ENCODE assay signal across 22 cellular contexts in the genomic region with DNA sequence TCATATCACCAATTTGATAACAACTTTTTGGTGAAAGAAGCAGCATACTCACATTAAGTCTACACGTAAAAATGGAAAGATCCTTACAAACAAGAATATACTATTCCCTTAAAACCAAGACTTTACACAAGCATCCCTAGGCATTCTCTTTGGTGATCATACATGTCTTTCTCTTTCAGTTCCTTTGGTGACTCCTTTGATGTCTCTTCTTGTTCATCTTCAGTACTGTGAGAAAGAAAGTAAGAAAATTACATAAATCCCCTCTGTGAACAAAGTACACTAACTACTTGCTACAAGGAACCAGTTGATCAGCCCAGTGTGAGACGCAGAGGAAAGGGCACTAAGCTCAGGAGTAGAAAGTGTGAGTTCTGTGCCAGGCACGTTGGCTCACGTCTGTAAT. TPM values are rescaled to one million over a fixed set of nuclear protein-coding genes. Genes with fewer than 3 reads are reported as not detected.
DNase-seq lines count a peak whose midpoint lies in the region; ATAC-seq, FAIRE-seq and TF ChIP-seq lines count a peak whose summit lies in the region.
"Had no signal": no experiment of that assay in that cellular context is flagged by ENCODE, and none has a peak within 500 bp of the region (broad histone marks: within the 10 kb centered on the region; RNA-seq: fewer than 3 reads in every experiment).

No MANE protein-coding gene starts in this region.

- no peak overlapping the region for H3K27ac ChIP-seq in GM12878 (ENCODE audit: control insufficient read depth, insufficient read depth)
- H3K27ac ChIP-seq: BLaER1 treated with 17β-estradiol and CSF1 and Interleukin-3, amounts not matched to agents 10 nM and 100 nM had no signal

- H3K79me2 ChIP-seq in GM12878 (ENCODE audit: control insufficient read depth, insufficient read depth, low read length): no peaks in the 10 kb centered on the region

- DNase-seq in GM10248 (ENCODE audit: extremely low spot score): peak; percentile 31
- DNase-seq in GM20000 (ENCODE audit: low spot score): peak; percentile 17
- DNase-seq in GM12878 (ENCODE audit: low read depth, low spot score): no peak
- DNase-seq in pons (ENCODE audit: low spot score): no peak
- no peak for DNase-seq in dedifferentiated amniotic fluid mesenchymal stem cell (ENCODE audit: extremely low spot score)
- DNase-seq in C1 segment of cervical spinal cord (lab: John Stamatoyannopoulos, UW): no peak
- DNase-seq: 8988T; AML-193; CD4-positive, alpha-beta memory T cell; CD4-positive, CD25-positive, alpha-beta regulatory T cell; CD8-positive, alpha-beta memory T cell; COR-L47; DMS 273 treated with DMSO at 0.1 percent for 48 hours; DMS153; DMS53; DMS79; DND-41; EL; GDM1 had no signal

- ATAC-seq in GM12878 (peak; percentile 60), GM18858 (IDR thresholded peaks at IDR 0.05; ENCODE audit: unreplicated experiment) (no peak)

- in situ Hi-C loops in GM12878 (cut with MboI): no loop called here

- TF ChIP-seq POLR2A in GM12878 (IDR thresholded peaks at IDR 0.05; ENCODE audit: low read depth, low read length): no peak

- H3K4me3 ChIP-seq in GM12878: no peak overlapping the region
- H3K4me3 ChIP-seq: BLaER1 treated with 17β-estradiol and CSF1 and Interleukin-3, amounts not matched to agents 10 nM and 100 nM had no signal

- SMC1A ChIA-PET in GM12878 (lab: Charles Lee; ENCODE audit: uncharacterized antibody, unreplicated experiment): interaction anchor here (1.1 to 2.1 kb wide), 6 partner anchors 9 to 137 kb away, joined by 3 to 6 read pairs (median 5); no protein-coding TSS in a partner anchor

- no peak overlapping the region for H2AFZ ChIP-seq in GM12878 (ENCODE audit: control insufficient read depth, low read depth, low read length)

- intact Hi-C loops in GM12878 (cut with micrococcal nuclease; ENCODE audit: unreplicated experiment): no loop called here

- H3K27me3 ChIP-seq in GM12878 (replicated peaks in 1 of 2; ENCODE audit: control insufficient read depth in 2 of 2, insufficient read depth in 2 of 2, low read length in 1 of 2): no peaks in the 10 kb centered on the region
- H3K27me3 ChIP-seq: BLaER1 treated with 17β-estradiol and CSF1 and Interleukin-3, amounts not matched to agents 10 nM and 100 nM had no signal

- TF ChIP-seq CTCF in GM10248 (IDR thresholded peaks at IDR 0.05; ENCODE audit: control extremely low read depth, extremely low read depth, low read depth, missing control alignments) (no peak), GM20000 (IDR thresholded peaks at IDR 0.05; ENCODE audit: extremely low read depth, missing control alignments) (no peak), GM12878 (IDR thresholded peaks at IDR 0.05 in 2 of 3, conservative IDR thresholded peaks at IDR 0.05 in 1 of 3; ENCODE audit: control insufficient read depth in 2 of 3, extremely low read depth in 1 of 3, insufficient read depth in 1 of 3, low read depth in 3 of 3, low read length in 3 of 3) (no peak)

- peaks cover 11% of the 10 kb centered on the region for H3K4me1 ChIP-seq in GM12878 (ENCODE audit: control insufficient read depth, insufficient read depth, low read length)

- no peaks in the 10 kb centered on the region for H3K36me3 ChIP-seq in GM12878 (ENCODE audit: control insufficient read depth in 2 of 2, insufficient read depth in 2 of 2, low read length in 1 of 2)
- H3K36me3 ChIP-seq: BLaER1 treated with 17β-estradiol and CSF1 and Interleukin-3, amounts not matched to agents 10 nM and 100 nM had no signal

- BruUV-seq in GM12878 (replicated peaks; lab: Mats Ljungman, UMichigan): no TSS peak

- POLR2A ChIA-PET in GM10248 (lab: Yijun Ruan, JAX) (interaction anchor here (0.6 kb wide), 2 partner anchors 28 to 57 kb away, joined by 3 to 4 read pairs; no protein-coding TSS in a partner anchor), GM12878 (lab: Charles Lee) (interaction anchor here (0.6 to 1.1 kb wide), 4 partner anchors 55 to 1253 kb away, joined by 3 to 4 read pairs (median 4); no protein-coding TSS in a partner anchor)

- H3K9me3 ChIP-seq in GM12878 (replicated peaks; ENCODE audit: control insufficient read depth, insufficient read depth, low read length): no peaks in the 10 kb centered on the region
- H3K9me3 ChIP-seq: BLaER1 treated with 17β-estradiol and CSF1 and Interleukin-3, amounts not matched to agents 10 nM and 100 nM had no signal

- CTCF ChIA-PET in GM10248 (lab: Yijun Ruan, JAX) (interaction anchor here (0.8 to 8.8 kb wide), 5 partner anchors 14 to 635 kb away, joined by 3 to 78 read pairs (median 4); no protein-coding TSS in a partner anchor), GM12878 (lab: Yijun Ruan, JAX) (interaction anchor here (0.6 to 2.5 kb wide), 6 partner anchors 12 to 60 kb away, joined by 3 to 14 read pairs (median 4); no protein-coding TSS in a partner anchor)

- H3K9ac ChIP-seq in GM12878 (ENCODE audit: control insufficient read depth, insufficient read depth, low read length): no peak overlapping the region
- H3K9ac ChIP-seq: BLaER1 treated with 17β-estradiol and CSF1 and Interleukin-3, amounts not matched to agents 10 nM and 100 nM had no signal

- 0 out of 4 replicates have a peak, but pooled peaks of 1 of the 2 experiments have one; percentile 15 for TF ChIP-seq EP300 in GM12878 (IDR thresholded peaks at IDR 0.05; ENCODE audit: borderline replicate concordance in 1 of 2, control insufficient read depth in 1 of 2, low read depth in 2 of 2, low read length in 2 of 2)

- no peak overlapping the region for H3K4me2 ChIP-seq in GM12878 (ENCODE audit: control insufficient read depth, insufficient read depth)
- H3K4me2 ChIP-seq: BLaER1 treated with 17β-estradiol and CSF1 and Interleukin-3, amounts not matched to agents 10 nM and 100 nM had no signal

- 93% methylated on average over 4 of the region's 4 CpGs for WGBS in GM12878 (ENCODE audit: insufficient coverage, insufficient replicate concordance, low lambda C conversion rate, missing lambda C conversion rate)

- peak; percentile 18 for FAIRE-seq in GM12878 (lab: Jason Lieb, UNC)
- FAIRE-seq: A204.1 had no signal

- no peak for TF ChIP-seq RAD21 in GM12878 (IDR thresholded peaks at IDR 0.05; ENCODE audit: insufficient read depth, low read depth, low read length)

- H4K20me1 ChIP-seq in GM12878 (ENCODE audit: control insufficient read depth, insufficient read depth): no peaks in the 10 kb centered on the region
- H4K20me1 ChIP-seq: BLaER1 treated with 17β-estradiol and CSF1 and Interleukin-3, amounts not matched to agents 10 nM and 100 nM had no signal

- RAD21 ChIA-PET in GM12878 (lab: Charles Lee; ENCODE audit: unreplicated experiment): interaction anchor here (1.3 to 1.9 kb wide), 4 partner anchors 32 to 431 kb away, joined by 3 to 9 read pairs (median 4); no protein-coding TSS in a partner anchor

TF ChIP-seq in GM12878, 131 proteins besides CTCF, POLR2A, EP300 and RAD21:
- peak; percentile 67; the same call in 1 of the 2 replicates for TF ChIP-seq SPI1 (IDR thresholded peaks at IDR 0.05; ENCODE audit: borderline replicate concordance, insufficient read depth, low read depth, low read length)
- no peak for TF ChIP-seq NRF1 (conservative IDR thresholded peaks at IDR 0.05; ENCODE audit: low read depth, low read length)
- peak; percentile 23; the same call in 1 of the 2 replicates for TF ChIP-seq RUNX3 (IDR thresholded peaks at IDR 0.05; ENCODE audit: low read length)
- peak; percentile 82 for TF ChIP-seq TCF7 (IDR thresholded peaks at IDR 0.05; ENCODE audit: borderline replicate concordance)
- no peak for TF ChIP-seq RB1 (IDR thresholded peaks at IDR 0.05; ENCODE audit: borderline replicate concordance)
- TF ChIP-seq ZBED1 (IDR thresholded peaks at IDR 0.05; ENCODE audit: borderline replicate concordance): no peak
- peak in 1 of 2 experiments; percentile 32; a peak in 2 of 4 replicates for TF ChIP-seq IKZF2 (IDR thresholded peaks at IDR 0.05)
- 0 out of 2 replicates have a peak, but pooled peaks have one; percentile 28 for TF ChIP-seq NBN (IDR thresholded peaks at IDR 0.05)
- no peak for TF ChIP-seq PML (IDR thresholded peaks at IDR 0.05; ENCODE audit: low read length)
- peak; percentile 52; the same call in 1 of the 2 replicates for TF ChIP-seq NR2F1 (conservative IDR thresholded peaks at IDR 0.05)
TF ChIP-seq in GM12878: peak in this region for 6.

RNA-seq across cellular contexts. Expression of a gene that starts 59.6 kb away (rescaled TPM):
- total RNA-seq in GM12878 (2013; cell fraction: nucleolus; rRNA removed): 173 and 186 TPM in 2 replicates
- 81.1 and 83.1 TPM in 2 replicates for total RNA-seq in GM12878 (2014; rRNA removed)
- 51.5 and 52.3 TPM in 2 replicates for total RNA-seq in GM12878 (2014; rRNA removed; fragmentation: Illumina TruSeq; extraction: Trizol)
- 87.2 and 87.6 TPM in 2 replicates for total RNA-seq in GM12878 (2021)
- 34.0 TPM for polyA plus RNA-seq in GM12878 (2011; ENCODE audit: low read depth)
- 92.3 and 127 TPM in 2 replicates for polyA plus RNA-seq in GM12878 (2011; rRNA removed)
- polyA plus RNA-seq in GM12878 (2011; cell fraction: cytosol; rRNA removed): 96.3 and 103 TPM in 2 replicates
- 175 and 180 TPM in 2 replicates for polyA plus RNA-seq in GM12878 (2011; cell fraction: nucleus; rRNA removed)
- polyA plus RNA-seq in GM12878 (2012): 41.9 and 43.4 TPM in 2 replicates
- polyA plus RNA-seq in GM12878 (2014; fragmentation: Illumina TruSeq; extraction: Trizol): 52.0 and 54.2 TPM in 2 replicates
- polyA plus RNA-seq in GM12878 (2014; fragmentation: Nextera tagmentation; extraction: Ambion mirVana): 10 to 100 TPM; 12.8 to 15.3 TPM
- polyA plus RNA-seq in GM12878 (2014; rRNA removed): 62.4 TPM in 2 replicates
- 10 to 100 TPM; 42.0 to 47.9 TPM for polyA plus RNA-seq in GM12878 (2016; fragmentation: Nextera tagmentation; extraction: Ambion mirVana)
- 319 and 364 TPM in 2 replicates for polyA minus RNA-seq in GM12878 (2011; rRNA and poly(A)+ RNA removed)
- 60.8 and 65.5 TPM in 2 replicates for polyA minus RNA-seq in GM12878 (2011; cell fraction: cytosol; rRNA and poly(A)+ RNA removed)
- polyA minus RNA-seq in GM12878 (2011; cell fraction: nucleus; rRNA and poly(A)+ RNA removed): 45.1 and 70.1 TPM in 2 replicates

Comparison
In these comparisons a context has a peak if more than half of its experiments do, and no peak if none do; other contexts are left out.
1. DNase-seq: peak in GM10248 (single experiment) and GM20000 (single experiment); none in GM12878 (single experiment), pons (single experiment), dedifferentiated amniotic fluid mesenchymal stem cell (single experiment) and C1 segment of cervical spinal cord (0 of 14).